11 cellular contexts compared by ENCODE assay signal in genomic region chr20:46715292-46715756, GRCh38. TPM values are rescaled to one million over a fixed set of nuclear protein-coding genes. Genes with fewer than 3 reads are reported as not detected.
DNase-seq lines count a peak whose midpoint lies in the region; ATAC-seq and TF ChIP-seq lines count a peak whose summit lies in the region.
"Had no signal": no experiment of that assay in that cellular context is flagged by ENCODE, and none has a peak within 500 bp of the region (broad histone marks: within the 10 kb centered on the region; RNA-seq: fewer than 3 reads in every experiment).

No MANE protein-coding gene starts in this region.

- no peak for ATAC-seq in HG03108 (IDR thresholded peaks at IDR 0.05; ENCODE audit: unreplicated experiment)

- DNase-seq in ELF-1 (ENCODE audit: low read depth, low spot score) = peak; percentile 85
- peak; percentile 38 to 54 for DNase-seq in SJSA1 (ENCODE audit: low read depth in 1 of 2, low spot score in 2 of 2)
- DNase-seq in fibroblast of the conjunctiva (ENCODE audit: low read depth) = peak; percentile 26
- DNase-seq in renal cortical epithelial cell (ENCODE audit: low read depth) = peak; percentile 89
- DNase-seq in KG1 (lab: John Stamatoyannopoulos, UW) = no peak
- no peak for DNase-seq in esophagus squamous epithelium (lab: John Stamatoyannopoulos, UW)
- DNase-seq in GM13977 (ENCODE audit: low spot score) = no peak
- DNase-seq: foreskin melanocyte, NCI-H1694 had no signal

- 21 to 31% methylated on average over 3 to 4 of the region's 4 CpGs for WGBS in esophagus squamous epithelium, 2 donors

- intact Hi-C loops in esophagus squamous epithelium (cut with DNase I) = no loop called here

- H3K27ac ChIP-seq in SJSA1 (no peak overlapping the region), esophagus squamous epithelium (peak overlapping the region in 1 of 4 donors; percentile 28)

- H3K4me1 ChIP-seq in SJSA1 (replicated peaks) = peaks cover 10% of the 10 kb centered on the region
- H3K4me1 ChIP-seq in esophagus squamous epithelium = peaks cover 3 to 41% (median 15%) of the 10 kb centered on the region in 3 donors

- peak in 3 of 6 experiments; percentile 28 to 40 (median 37) for TF ChIP-seq CTCF in esophagus squamous epithelium (IDR thresholded peaks at IDR 0.05)
- TF ChIP-seq CTCF in GM13977 (IDR thresholded peaks at IDR 0.05; ENCODE audit: extremely low read depth, insufficient read depth, missing control alignments) = no peak

- H3K27me3 ChIP-seq in SJSA1 (replicated peaks) (no peaks in the 10 kb centered on the region), esophagus squamous epithelium (no peaks in the 10 kb centered on the region)

- H3K4me3 ChIP-seq in SJSA1 (no peak overlapping the region), esophagus squamous epithelium (no peak overlapping the region)

- in situ Hi-C loops in GM13977 (cut with MboI; ENCODE audit: low pct_unique_long_range_greater_than_20kb, low sequenced_read_pairs, unreplicated experiment) = no loop called here

- 0 out of 2 replicates have a peak, but pooled peaks cover 2% of the 10 kb centered on the region for H3K9me3 ChIP-seq in SJSA1 (replicated peaks)
- peaks cover 0 to 5% (median 0%) of the 10 kb centered on the region in 3 donors for H3K9me3 ChIP-seq in esophagus squamous epithelium

- H3K36me3 ChIP-seq in SJSA1 (peaks cover 8% of the 10 kb centered on the region), esophagus squamous epithelium (no peaks in the 10 kb centered on the region)

- no peak for TF ChIP-seq POLR2A in esophagus squamous epithelium (IDR thresholded peaks at IDR 0.05)

RNA-seq across cellular contexts. Expression of gene SLC2A10, which starts 5.9 kb away (rescaled TPM):
- 18.5 and 19.2 TPM in 2 replicates for total RNA-seq in SJSA1 (2014; rRNA removed; shearing (Covaris generic))
- total RNA-seq in renal cortical epithelial cell (8.0 and 13.9 TPM in 2 replicates), esophagus squamous epithelium (1 to 10 TPM; 3.1 to 6.7 (median 5.4) TPM)
- total RNA-seq: T-helper 1 cell treated with Interleukin-12 subunit alpha and Interleukin-12 subunit beta and Interleukin-4 antibody, amounts not matched to agents 30 ng/mL and 1 ng/mL, for 36 hours had no signal

RNA-seq across cellular contexts. Expression of gene TP53RK, which starts 26.1 kb away (rescaled TPM):
- total RNA-seq in SJSA1 (2014; rRNA removed; shearing (Covaris generic)) = 28.9 and 30.1 TPM in 2 replicates
- total RNA-seq in renal cortical epithelial cell = 16.0 and 22.4 TPM in 2 replicates
- 10 to 100 TPM; 14.3 to 20.2 (median 17.1) TPM for total RNA-seq in esophagus squamous epithelium

Comparison
In these comparisons a context has a peak if more than half of its experiments do, and no peak if none do; other contexts are left out.
1. DNase-seq: peak in ELF-1 (single experiment), SJSA1 (2 of 2), fibroblast of the conjunctiva (single experiment) and renal cortical epithelial cell (single experiment); none in KG1 (single experiment), esophagus squamous epithelium (single experiment) and GM13977 (single experiment).